Comparison of ENCODE assay signal across 22 cellular contexts in genomic region chr7:30965372-30965771, GRCh38. TPM values are rescaled to one million over a fixed set of nuclear protein-coding genes. Genes with fewer than 3 reads are reported as not detected.
"Had no signal": no experiment of that assay in that cellular context is flagged by ENCODE, and none has a peak within 500 bp of the region (broad histone marks: within the 10 kb centered on the region; RNA-seq: fewer than 3 reads in every experiment).

No MANE protein-coding gene starts in this region.

- DNase-seq: activated CD4-positive, alpha-beta T cell treated with anti-CD3 and anti-CD28 coated beads, Interleukin-2, amount 50 U/mL, for 1 hour; activated CD8-positive, alpha-beta memory T cell treated with anti-CD3 and anti-CD28 coated beads, Interleukin-2, amount 50 U/mL, for 4 hours; activated effector memory CD4-positive, alpha-beta T cell treated with Interleukin-2 at 50 U/mL for 16 hours; activated naive CD4-positive, alpha-beta T cell treated with anti-CD3 and anti-CD28 coated beads, Interleukin-2, amount 10 ng/mL, durations not matched to agents 7 days and 5 days; activated T-cell treated with anti-CD3 and anti-CD28 coated beads, Interleukin-2, amount 50 U/mL, for 4 hours; erythroblast; gastrocnemius medialis; midbrain; nucleus accumbens; right cardiac atrium; stimulated activated CD4-positive, alpha-beta T cell treated with anti-CD3 and anti-CD28 coated beads, Interleukin-2, amount 100 ng/mL, for 24 hours; T1000; uterus had no signal

- H3K4me3 Mint-ChIP-seq: activated naive CD4-positive, alpha-beta T cell treated with anti-CD3 and anti-CD28 coated beads, Interleukin-2, amount 10 ng/mL, durations not matched to agents 7 days and 5 days; activated T-cell treated with anti-CD3 and anti-CD28 coated beads, Interleukin-2, amount 50 U/mL, for 4 hours; nephron; stimulated activated naive CD8-positive, alpha-beta T cell treated with anti-CD3 and anti-CD28 coated beads, Interleukin-15, Interleukin-2, amounts not matched to agents 100 ng/mL and 50 ng/mL, for 24 hours had no signal

- H3K9me3 Mint-ChIP-seq: activated naive CD4-positive, alpha-beta T cell treated with anti-CD3 and anti-CD28 coated beads, Interleukin-2, amount 10 ng/mL, durations not matched to agents 7 days and 5 days; activated T-cell treated with anti-CD3 and anti-CD28 coated beads, Interleukin-2, amount 50 U/mL, for 4 hours; nephron; stimulated activated naive CD8-positive, alpha-beta T cell treated with anti-CD3 and anti-CD28 coated beads, Interleukin-15, Interleukin-2, amounts not matched to agents 100 ng/mL and 50 ng/mL, for 24 hours had no signal

- H3K4me3 ChIP-seq: ascending aorta, coronary artery, gastrocnemius medialis, lung, prostate gland, tibial nerve, uterus had no signal

- H3K27ac Mint-ChIP-seq: activated naive CD4-positive, alpha-beta T cell treated with anti-CD3 and anti-CD28 coated beads, Interleukin-2, amount 10 ng/mL, durations not matched to agents 7 days and 5 days; nephron; stimulated activated naive CD8-positive, alpha-beta T cell treated with anti-CD3 and anti-CD28 coated beads, Interleukin-15, Interleukin-2, amounts not matched to agents 100 ng/mL and 50 ng/mL, for 24 hours had no signal

- H3K36me3 Mint-ChIP-seq: activated naive CD4-positive, alpha-beta T cell treated with anti-CD3 and anti-CD28 coated beads, Interleukin-2, amount 10 ng/mL, durations not matched to agents 7 days and 5 days had no signal

- H3K27ac ChIP-seq: ascending aorta, coronary artery, gastrocnemius medialis, prostate gland, tibial nerve, uterus had no signal

- H3K27me3 ChIP-seq: ascending aorta, gastrocnemius medialis, tibial nerve, uterus had no signal

- H3K4me1 ChIP-seq: ascending aorta, gastrocnemius medialis, tibial nerve, uterus had no signal

- H3K4me1 Mint-ChIP-seq: activated naive CD4-positive, alpha-beta T cell treated with anti-CD3 and anti-CD28 coated beads, Interleukin-2, amount 10 ng/mL, durations not matched to agents 7 days and 5 days; nephron had no signal

- ATAC-seq: activated T-cell treated with anti-CD3 and anti-CD28 coated beads, Interleukin-2, amount 50 U/mL, for 4 hours; gastrocnemius medialis had no signal

- H3K36me3 ChIP-seq: ascending aorta, gastrocnemius medialis, prostate gland, tibial nerve, uterus had no signal

- H3K9me3 ChIP-seq: ascending aorta, gastrocnemius medialis, prostate gland, tibial nerve, uterus had no signal

RNA-seq across cellular contexts. Expression of gene GHRHR, which starts 1.6 kb away (rescaled TPM):
- total RNA-seq: activated T-cell treated with anti-CD3 and anti-CD28 coated beads, Interleukin-2, amount 50 U/mL, for 4 hours; ascending aorta; gastrocnemius medialis; right cardiac atrium; skeletal muscle tissue; tibial nerve; uterus had no signal
- polyA plus RNA-seq: keratinocyte, right cardiac atrium had no signal
